Comparison of ENCODE assay signal across 9 cellular contexts in genomic region chr19:6362351-6362801, GRCh38. TPM values are rescaled to one million over a fixed set of nuclear protein-coding genes. Genes with fewer than 3 reads are reported as not detected.
DNase-seq lines count a peak whose midpoint lies in the region; TF ChIP-seq lines count a peak whose summit lies in the region.
"Had no signal": no experiment of that assay in that cellular context is flagged by ENCODE, and none has a peak within 500 bp of the region (broad histone marks: within the 10 kb centered on the region; RNA-seq: fewer than 3 reads in every experiment).

No MANE protein-coding gene starts in this region.

- H2BK12ac ChIP-seq in H9 (ENCODE audit: insufficient read length, low read depth, low read length) = no peak overlapping the region

- H3K14ac ChIP-seq in H9 (ENCODE audit: insufficient read depth, low read length) = no peak overlapping the region

- H3K27me3 ChIP-seq in H9 (ENCODE audit: insufficient read depth, low read length) (no peaks in the 10 kb centered on the region), fibroblast of lung (ENCODE audit: control insufficient read depth, insufficient read depth, low read length) (no peaks in the 10 kb centered on the region)

- H2BK5ac ChIP-seq in H9 (ENCODE audit: insufficient read length, low read length) = no peak overlapping the region

- H2AFZ ChIP-seq in H9 (ENCODE audit: low read length) = no peak overlapping the region
- peak overlapping the region; percentile 45 for H2AFZ ChIP-seq in fibroblast of lung (ENCODE audit: low read length)

- H3K27me3 Mint-ChIP-seq in H9 (ENCODE audit: low read depth) = peaks cover 3% of the 10 kb centered on the region

- H3K79me2 ChIP-seq in H9 (ENCODE audit: insufficient read depth, low read length) (no peaks in the 10 kb centered on the region), fibroblast of lung (ENCODE audit: control insufficient read depth, insufficient read depth, low read length) (peaks cover 10% of the 10 kb centered on the region)

- H2BK15ac ChIP-seq in H9 (ENCODE audit: low read depth, low read length) = no peak overlapping the region

- no peak overlapping the region for H3K23ac ChIP-seq in H9 (ENCODE audit: insufficient read length, low read depth, low read length)

- peak overlapping the region in 1 of 3 experiments; percentile 81; a peak in 1 of 7 replicates for H3K27ac Mint-ChIP-seq in H9

- peak overlapping the region; percentile 84 to 93 for H3K4me3 Mint-ChIP-seq in H9

- peaks cover 4 to 11% of the 10 kb centered on the region in 2 experiments; a peak in 3 of 4 replicates for H3K4me1 Mint-ChIP-seq in H9

- H3T11ph ChIP-seq in H9 (ENCODE audit: low read length) = no peak overlapping the region

- H3K4me2 ChIP-seq in H9 (ENCODE audit: insufficient read depth, insufficient read length, low read length) (peak overlapping the region; percentile 70), fibroblast of lung (ENCODE audit: extremely low read depth, insufficient read depth, low read length) (peak overlapping the region; percentile 99)

- H3K4me3 ChIP-seq in fibroblast of lung (replicated peaks in 1 of 4; ENCODE audit: control extremely low read depth in 1 of 4, insufficient read depth in 1 of 4, low read depth in 3 of 4, low read length in 4 of 4) (peak overlapping the region; percentile 50 to 82 (median 80)), skeletal muscle cell (ENCODE audit: low read depth, low read length) (peak overlapping the region; percentile 69)

- H3K4me1 ChIP-seq in H9 (ENCODE audit: insufficient read depth, low read length) (no peaks in the 10 kb centered on the region), fibroblast of lung (ENCODE audit: control insufficient read depth, extremely low read depth, insufficient read depth, low read length) (peaks cover 2% of the 10 kb centered on the region)

- H3K36me3 ChIP-seq in fibroblast of lung (ENCODE audit: control insufficient read depth, insufficient read depth, low read length) = peaks cover 4% of the 10 kb centered on the region

- H3K27ac ChIP-seq in H9 (ENCODE audit: insufficient read length, low read depth, low read length) (no peak overlapping the region), fibroblast of lung (ENCODE audit: insufficient read depth, low read length) (peak overlapping the region; percentile 73)

- H3K4ac ChIP-seq in H9 (ENCODE audit: low read depth, low read length) = no peak overlapping the region

- no peak overlapping the region for H4K5ac ChIP-seq in H9 (ENCODE audit: insufficient read length, low read depth, low read length)

- H4K91ac ChIP-seq in H9 (ENCODE audit: insufficient read length, low read depth, low read length) = no peak overlapping the region

- no peak overlapping the region for H2BK120ac ChIP-seq in H9 (ENCODE audit: low read depth, low read length, poor library complexity, severe bottlenecking)

- H2AK5ac ChIP-seq in H9 (ENCODE audit: insufficient read length, low read length) = no peak overlapping the region

- no peak overlapping the region for H2BK20ac ChIP-seq in H9 (ENCODE audit: low read depth, low read length, poor library complexity, severe bottlenecking)

- H4K8ac ChIP-seq in H9 (replicated peaks; ENCODE audit: insufficient read length, low read depth, low read length) = no peak overlapping the region

- no peaks in the 10 kb centered on the region for H3K9me3 Mint-ChIP-seq in H9

- H3K9me3 ChIP-seq in H9 (ENCODE audit: control insufficient read depth, low read depth, low read length) = no peaks in the 10 kb centered on the region
- no peaks in the 10 kb centered on the region for H3K9me3 ChIP-seq in fibroblast of lung (ENCODE audit: control insufficient read depth, insufficient read depth, low read depth, low read length)

- peak overlapping the region; percentile 43 for H3K9ac ChIP-seq in H9 (ENCODE audit: extremely low read depth, insufficient read length, low read length)
- H3K9ac ChIP-seq in fibroblast of lung (ENCODE audit: insufficient read depth, low read length) = peak overlapping the region; percentile 72

- H3K23me2 ChIP-seq in H9 (ENCODE audit: insufficient read length, low read depth, low read length, poor library complexity, severe bottlenecking) = peaks cover 7% of the 10 kb centered on the region

- no peak overlapping the region for H3K18ac ChIP-seq in H9 (ENCODE audit: insufficient read length, low read depth, low read length)

- H4K20me1 ChIP-seq in H9 (ENCODE audit: control insufficient read depth, insufficient read depth, insufficient read length) = no peaks in the 10 kb centered on the region
- H4K20me1 ChIP-seq in fibroblast of lung (ENCODE audit: control insufficient read depth, extremely low read depth, insufficient read depth, low read length) = no peaks in the 10 kb centered on the region

- no CpG with 5 or more reads among the region's 11 CpGs for WGBS in H9 (ENCODE audit: extremely low coverage, insufficient read length, low lambda C conversion rate)

- no peak overlapping the region for H3K56ac ChIP-seq in H9 (ENCODE audit: insufficient read length, low read depth, low read length)

- peaks cover 23 to 33% (median 29%) of the 10 kb centered on the region in 3 experiments for H3K36me3 Mint-ChIP-seq in H9 (ENCODE audit: insufficient read depth in 1 of 3, low read depth in 3 of 3)

- no peak for TF ChIP-seq CTCF in H9 (conservative IDR thresholded peaks at IDR 0.05)
- no peak for TF ChIP-seq CTCF in fibroblast of lung (conservative IDR thresholded peaks at IDR 0.05 in 1 of 2, IDR thresholded peaks at IDR 0.05 in 1 of 2; ENCODE audit: low read depth in 1 of 2, low read length in 2 of 2)

- DNase-seq in H9 (no peak), fibroblast of lung (ENCODE audit: low read depth in 2 of 2) (peak in 1 of 2 donors; percentile 7), skeletal muscle cell (ENCODE audit: low read depth) (no peak), glomerular visceral epithelial cell (ENCODE audit: extremely low spot score) (no peak), NCI-H1930 (lab: John Stamatoyannopoulos, UW) (no peak), GOT3 (lab: John Stamatoyannopoulos, UW) (no peak), cerebellar cortex (ENCODE audit: low spot score) (no peak)
- peak; percentile 25 to 37 for DNase-seq in activated CD4-positive, alpha-beta T cell treated with anti-CD3 and anti-CD28 coated beads, Interleukin-2, amount 50 U/mL, for 48 hours

- no peaks in the 10 kb centered on the region for H3K79me1 ChIP-seq in H9 (ENCODE audit: insufficient read depth, low read depth, low read length, poor library complexity, severe bottlenecking)

RNA-seq across cellular contexts. Expression of gene CLPP, which starts 1.0 kb away (rescaled TPM):
- total RNA-seq in H9 (2021) = 91.6 and 94.3 TPM in 2 replicates
- 39.8 and 54.7 TPM in 2 replicates for total RNA-seq in fibroblast of lung
- polyA plus RNA-seq in fibroblast of lung = 34.0 and 37.8 TPM in 2 replicates
- 65.4 and 94.6 TPM in 2 replicates for polyA plus RNA-seq in fibroblast of lung (2012)
- polyA minus RNA-seq in fibroblast of lung (ENCODE audit: low replicate concordance) = 53.9 and 78.1 TPM in 2 replicates

RNA-seq across cellular contexts. Expression of gene ALKBH7, which starts 10.2 kb away (rescaled TPM):
- total RNA-seq in H9 (2021) (81.6 and 85.7 TPM in 2 replicates), fibroblast of lung (26.5 and 28.9 TPM in 2 replicates)
- polyA plus RNA-seq in fibroblast of lung = 6.3 and 9.5 TPM in 2 replicates
- polyA plus RNA-seq in fibroblast of lung (2012) = 35.2 and 37.5 TPM in 2 replicates
- polyA minus RNA-seq in fibroblast of lung (ENCODE audit: low replicate concordance) = 11.5 and 15.5 TPM in 2 replicates

RNA-seq across cellular contexts. Expression of gene PSPN, which starts 13.4 kb away (rescaled TPM):
- total RNA-seq in H9 (2021) = 2.1 and 2.4 TPM in 2 replicates
- 0.99 and 1.8 TPM in 2 replicates for total RNA-seq in fibroblast of lung
- 0.25 and 0.36 TPM in 2 replicates for polyA plus RNA-seq in fibroblast of lung
- 0.72 and 0.74 TPM in 2 replicates for polyA plus RNA-seq in fibroblast of lung (2012)
- polyA minus RNA-seq in fibroblast of lung (ENCODE audit: low replicate concordance) = 0.85 and 1.3 TPM in 2 replicates

RNA-seq across cellular contexts. Expression of gene ACER1, which starts 29.0 kb away (rescaled TPM):
- total RNA-seq in H9 (2021) (not detected in 2 replicates), fibroblast of lung (not detected in 2 replicates)
- not detected in 2 replicates for polyA plus RNA-seq in fibroblast of lung
- polyA plus RNA-seq in fibroblast of lung (2012) = not detected in 2 replicates
- polyA minus RNA-seq in fibroblast of lung (ENCODE audit: low replicate concordance) = not detected in 2 replicates
- total RNA-seq: activated CD8-positive, alpha-beta memory T cell treated with anti-CD3 and anti-CD28 coated beads for 36 hours had no signal

RNA-seq across cellular contexts. Expression of gene GTF2F1, which starts 30.6 kb away (rescaled TPM):
- total RNA-seq in H9 (2021) = 61.2 and 67.2 TPM in 2 replicates
- total RNA-seq in fibroblast of lung = 50.4 and 52.1 TPM in 2 replicates
- 43.0 and 54.5 TPM in 2 replicates for polyA plus RNA-seq in fibroblast of lung
- polyA plus RNA-seq in fibroblast of lung (2012) = 61.7 and 65.1 TPM in 2 replicates
- 31.7 and 43.2 TPM in 2 replicates for polyA minus RNA-seq in fibroblast of lung (ENCODE audit: low replicate concordance)

Comparison
In these comparisons a context has a peak if more than half of its experiments do, and no peak if none do; other contexts are left out.
1. DNase-seq: peak in activated CD4-positive, alpha-beta T cell treated with anti-CD3 and anti-CD28 coated beads, Interleukin-2, amount 50 U/mL, for 48 hours (2 of 2); none in H9 (single experiment), skeletal muscle cell (single experiment), glomerular visceral epithelial cell (single experiment), NCI-H1930 (0 of 2), GOT3 (single experiment) and cerebellar cortex (single experiment).